In the genomic region with DNA sequence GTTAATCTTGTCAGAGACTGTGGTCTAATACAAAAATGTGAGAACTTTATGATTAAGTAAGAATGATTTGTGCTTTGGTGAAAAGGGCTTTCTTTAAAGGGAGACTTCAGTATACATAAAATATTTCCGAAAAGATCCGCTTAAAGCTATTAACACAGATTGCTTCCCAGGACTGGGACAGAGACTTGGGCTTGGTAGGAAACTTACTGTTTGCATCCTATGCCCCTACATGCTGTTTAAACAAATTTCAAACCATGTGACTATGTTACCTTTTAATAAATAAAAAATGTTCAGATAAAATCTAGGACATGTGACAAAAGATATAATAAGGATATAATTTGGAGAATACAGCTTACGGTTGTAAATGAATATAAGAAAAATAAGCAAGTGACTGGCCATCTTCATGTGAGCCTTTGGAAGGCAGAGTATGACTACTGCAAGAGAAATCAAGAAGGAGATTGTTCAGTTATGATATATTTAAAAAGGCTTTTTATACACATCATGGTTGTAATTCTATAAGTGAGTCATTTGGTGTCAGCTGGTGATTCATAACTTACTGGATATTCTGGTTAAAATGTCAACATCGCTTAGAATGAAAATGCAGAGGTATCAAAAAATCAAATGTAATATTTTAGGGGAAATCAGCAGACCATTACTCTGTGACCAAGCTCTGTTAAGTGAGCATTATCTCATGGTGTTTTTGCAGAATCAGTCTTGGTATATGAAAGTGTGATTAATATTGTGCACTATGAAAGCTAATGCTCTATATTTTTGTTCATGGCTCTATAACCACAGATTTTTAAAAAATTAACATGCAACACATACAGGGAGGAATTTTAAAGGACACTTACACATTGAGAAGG, we compare ENCODE assay signal across 15 cellular contexts.
DNase-seq lines count a peak whose midpoint lies in the region; ATAC-seq and TF ChIP-seq lines count a peak whose summit lies in the region.
"Had no signal": no experiment of that assay in that cellular context is flagged by ENCODE, and none has a peak within 500 bp of the region (broad histone marks: within the 10 kb centered on the region; RNA-seq: fewer than 3 reads in every experiment).

No MANE protein-coding gene starts in this region.

- H3K9me3 Mint-ChIP-seq in endodermal cell, result no peaks in the 10 kb centered on the region

- H3K9ac ChIP-seq in HCT116 (ENCODE audit: low read length) (no peak overlapping the region), adipocyte (ENCODE audit: low read length) (peak overlapping the region; percentile 22), endodermal cell (ENCODE audit: extremely low read depth, low read length, poor library complexity, severe bottlenecking) (no peak overlapping the region)
- H3K9ac ChIP-seq: BLaER1 had no signal

- peak overlapping the region; percentile 3; the same call in 1 of the 2 replicates for H3K4me2 ChIP-seq in HCT116 (ENCODE audit: low read length)
- H3K4me2 ChIP-seq: BLaER1 had no signal

- intact Hi-C loops in HCT116 (cut with micrococcal nuclease), result no loop called here

- in situ Hi-C loops in ACHN (cut with HindIII; ENCODE audit: low pct_ligation_motif_present, low pct_unique_long_range_greater_than_20kb, low sequenced_read_pairs), result no loop called here
- in situ Hi-C loops in KBM-7 (cut with MboI; ENCODE audit: low pct_unique_long_range_greater_than_20kb, low sequenced_read_pairs), result no loop called here

- DNase-seq in ACHN (peak; percentile 42), HCT116 (ENCODE audit: low read depth, low spot score) (no peak), adipocyte (ENCODE audit: low read depth) (peak; percentile 71), foreskin fibroblast (peak; percentile 62 to 80), NCI-H526 treated with DMSO at 0.1 percent for 48 hours (lab: John Stamatoyannopoulos, UW) (no peak), endodermal cell (no peak), KBM-7 (no peak)
- no peak for DNase-seq in effector CD8-positive, alpha-beta T cell (lab: John Stamatoyannopoulos, UW)
- DNase-seq: activated CD4-positive, alpha-beta T cell treated with anti-CD3 and anti-CD28 coated beads for 4 hours; glutamatergic neuron; left ventricle myocardium superior; NCI-H1694 treated with DMSO at 0.1 percent for 48 hours; NCI-H82 had no signal

- no peaks in the 10 kb centered on the region for H4K20me1 ChIP-seq in HCT116 (ENCODE audit: insufficient read depth)
- H4K20me1 ChIP-seq: BLaER1 had no signal

- H3K4me3 ChIP-seq in HCT116 (replicated peaks in 1 of 2; ENCODE audit: low read depth in 1 of 2, low read length in 2 of 2), result no peak overlapping the region
- H3K4me3 ChIP-seq in adipocyte (ENCODE audit: low read length), result no peak overlapping the region
- no peak overlapping the region for H3K4me3 ChIP-seq in foreskin fibroblast (ENCODE audit: low read depth in 1 of 2, low read length in 2 of 2)
- H3K4me3 ChIP-seq in endodermal cell (ENCODE audit: low read length), result no peak overlapping the region
- H3K4me3 ChIP-seq: BLaER1 had no signal

- TF ChIP-seq CTCF in HCT116 (IDR thresholded peaks at IDR 0.05 in 2 of 3, conservative IDR thresholded peaks at IDR 0.05 in 1 of 3; ENCODE audit: borderline replicate concordance in 1 of 3, insufficient read depth in 1 of 3, low read depth in 2 of 3, low read length in 2 of 3) (no peak), foreskin fibroblast (IDR thresholded peaks at IDR 0.05; ENCODE audit: low read depth, low read length) (no peak), endodermal cell (conservative IDR thresholded peaks at IDR 0.05) (no peak)

- no peak for TF ChIP-seq POLR2A in HCT116 (IDR thresholded peaks at IDR 0.05; ENCODE audit: borderline replicate concordance, extremely low read depth, insufficient read depth, insufficient read length)

- H3K4me3 Mint-ChIP-seq in endodermal cell, result no peak overlapping the region
- H3K4me3 Mint-ChIP-seq: central memory CD8-positive, alpha-beta T cell had no signal

- H3K36me3 ChIP-seq in HCT116 (ENCODE audit: control insufficient read depth in 1 of 2, insufficient read depth in 2 of 2, low read length in 2 of 2) (no peaks in the 10 kb centered on the region), adipocyte (ENCODE audit: control insufficient read depth, insufficient read depth, low read length, severe bottlenecking) (no peaks in the 10 kb centered on the region), endodermal cell (ENCODE audit: control insufficient read depth, insufficient read depth, low read length) (no peaks in the 10 kb centered on the region)
- H3K36me3 ChIP-seq: BLaER1 had no signal

- H3K4me1 Mint-ChIP-seq in endodermal cell, result peaks cover 7% of the 10 kb centered on the region
- H3K4me1 Mint-ChIP-seq: central memory CD8-positive, alpha-beta T cell had no signal

- H3K27ac Mint-ChIP-seq in endodermal cell, result no peak overlapping the region

- H3K9me3 ChIP-seq in HCT116 (ENCODE audit: control insufficient read depth in 1 of 2, insufficient read depth in 1 of 2, low read depth in 1 of 2, low read length in 2 of 2) (no peaks in the 10 kb centered on the region), adipocyte (ENCODE audit: control insufficient read depth, low read length) (no peaks in the 10 kb centered on the region), endodermal cell (ENCODE audit: control insufficient read depth, low read length) (no peaks in the 10 kb centered on the region)
- H3K9me3 ChIP-seq: BLaER1 had no signal

- no peak overlapping the region for H3K27ac ChIP-seq in HCT116 (ENCODE audit: low read depth, low read length)
- H3K27ac ChIP-seq in endodermal cell (ENCODE audit: low read depth, low read length), result no peak overlapping the region
- H3K27ac ChIP-seq: BLaER1 had no signal

- POLR2A ChIA-PET in HCT116 (lab: Charles Lee), result no interaction called here

- no peaks in the 10 kb centered on the region for H3K36me3 Mint-ChIP-seq in endodermal cell (ENCODE audit: low read depth)

- no peaks in the 10 kb centered on the region for H3K9me2 ChIP-seq in HCT116 (ENCODE audit: insufficient read depth)

- 94% methylated on average over 4 of the region's 4 CpGs for WGBS in endodermal cell (ENCODE audit: insufficient coverage in 1 of 2, insufficient read length in 1 of 2), 2 experiments

- no peak overlapping the region for H2AFZ ChIP-seq in HCT116 (ENCODE audit: low read depth, low read length, poor library complexity, severe bottlenecking)

- H3K27me3 Mint-ChIP-seq in endodermal cell (ENCODE audit: insufficient read depth), result no peaks in the 10 kb centered on the region
- H3K27me3 Mint-ChIP-seq: central memory CD8-positive, alpha-beta T cell had no signal

- H3K4me1 ChIP-seq in HCT116 (ENCODE audit: control insufficient read depth in 1 of 2, insufficient read depth in 2 of 2, low read length in 2 of 2), result peaks cover 0 to 4% of the 10 kb centered on the region in 2 experiments; a peak in 2 of 4 replicates
- peaks cover 16% of the 10 kb centered on the region for H3K4me1 ChIP-seq in adipocyte (ENCODE audit: control insufficient read depth, insufficient read depth, low read length)
- H3K4me1 ChIP-seq in endodermal cell (ENCODE audit: control insufficient read depth, insufficient read depth, low read length), result no peaks in the 10 kb centered on the region
- H3K4me1 ChIP-seq: BLaER1 had no signal

- no peak for ATAC-seq in HCT116
- ATAC-seq: left ventricle myocardium superior had no signal

- no TSS peak for BruUV-seq in HCT116 (replicated peaks; lab: Mats Ljungman, UMichigan)

- TF ChIP-seq RAD21 in HCT116 (IDR thresholded peaks at IDR 0.05; ENCODE audit: low read depth), result no peak

- RAD21 ChIA-PET in HCT116 (lab: Charles Lee; ENCODE audit: low non-redundant PET in 1 of 2, low total read pairs in 2 of 2, uncharacterized antibody in 2 of 2, unreplicated experiment in 2 of 2), result no interaction called here

- H3K27me3 ChIP-seq in HCT116 (ENCODE audit: insufficient read depth, low read length) (no peaks in the 10 kb centered on the region), adipocyte (replicated peaks; ENCODE audit: control insufficient read depth, insufficient read depth, low read length) (no peaks in the 10 kb centered on the region), endodermal cell (ENCODE audit: control insufficient read depth, insufficient read depth, low read length, poor library complexity, severe bottlenecking) (no peaks in the 10 kb centered on the region)
- H3K27me3 ChIP-seq: BLaER1 had no signal

- H3K79me2 ChIP-seq in HCT116 (ENCODE audit: insufficient read depth, low read length), result no peaks in the 10 kb centered on the region

- CTCF ChIA-PET in HCT116 (lab: Charles Lee), result interaction anchor here (1.4 kb wide), 1 partner anchor 289 kb away, joined by 3 read pairs; no protein-coding TSS in a partner anchor

TF ChIP-seq in HCT116, 20 proteins besides CTCF, POLR2A, EP300 and RAD21:
- TF ChIP-seq, protein P1, sequence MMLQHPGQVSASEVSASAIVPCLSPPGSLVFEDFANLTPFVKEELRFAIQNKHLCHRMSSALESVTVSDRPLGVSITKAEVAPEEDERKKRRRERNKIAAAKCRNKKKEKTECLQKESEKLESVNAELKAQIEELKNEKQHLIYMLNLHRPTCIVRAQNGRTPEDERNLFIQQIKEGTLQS (IDR thresholded peaks at IDR 0.05), result no peak
- TF ChIP-seq FOSL1 (IDR thresholded peaks at IDR 0.05; ENCODE audit: low read depth) (peak; percentile 46; the same call in 1 of the 2 replicates), SRF (IDR thresholded peaks at IDR 0.05; ENCODE audit: low read depth) (no peak)

Comparison
In these comparisons a context has a peak if more than half of its experiments do, and no peak if none do; other contexts are left out.
1. DNase-seq: peak in ACHN (single experiment), adipocyte (single experiment) and foreskin fibroblast (2 of 2); none in HCT116 (single experiment), NCI-H526 treated with DMSO at 0.1 percent for 48 hours (single experiment), effector CD8-positive, alpha-beta T cell (single experiment), endodermal cell (single experiment) and KBM-7 (single experiment).